ENCODE assay signal across 20 cellular contexts in genomic region chr4:2694691-2695090, GRCh38.
DNase-seq lines count a peak whose midpoint lies in the region; ATAC-seq and TF ChIP-seq lines count a peak whose summit lies in the region.
"Had no signal": no experiment of that assay in that cellular context is flagged by ENCODE, and none has a peak within 500 bp of the region (broad histone marks: within the 10 kb centered on the region; RNA-seq: fewer than 3 reads in every experiment).

No MANE protein-coding gene starts in this region.

- no peak overlapping the region for H3K4me3 ChIP-seq in astrocyte of the spinal cord (ENCODE audit: low read depth, low read length)
- H3K4me3 ChIP-seq: right atrium auricular region had no signal

- H3K27ac Mint-ChIP-seq in activated CD8-positive, alpha-beta memory T cell treated with anti-CD3 and anti-CD28 coated beads, Interleukin-2, amount 10 ng/mL, durations not matched to agents 7 days and 5 days: no peak overlapping the region
- H3K27ac Mint-ChIP-seq: activated CD4-positive, alpha-beta T cell treated with anti-CD3 and anti-CD28 coated beads, Interleukin-2, amount 10 ng/mL, durations not matched to agents 24 days and 14 days; stimulated activated effector memory CD8-positive, alpha-beta T cell treated with anti-CD3 and anti-CD28 coated beads, Interleukin-12 subunit alpha, Interleukin-12 subunit beta, amount 100 ng/mL, for 72 hours had no signal

- H3K9me3 Mint-ChIP-seq in activated CD8-positive, alpha-beta memory T cell treated with anti-CD3 and anti-CD28 coated beads, Interleukin-2, amount 10 ng/mL, durations not matched to agents 7 days and 5 days (ENCODE audit: low read depth): no peaks in the 10 kb centered on the region
- H3K9me3 Mint-ChIP-seq: activated CD4-positive, alpha-beta T cell treated with anti-CD3 and anti-CD28 coated beads, Interleukin-2, amount 10 ng/mL, durations not matched to agents 24 days and 14 days; naive thymus-derived CD4-positive, alpha-beta T cell; stimulated activated effector memory CD8-positive, alpha-beta T cell treated with anti-CD3 and anti-CD28 coated beads, Interleukin-12 subunit alpha, Interleukin-12 subunit beta, amount 100 ng/mL, for 72 hours had no signal

- peak; percentile 94 for DNase-seq in Caki2 (ENCODE audit: low read depth)
- peak; percentile 27 for DNase-seq in M059J (ENCODE audit: low read depth)
- DNase-seq in astrocyte of the spinal cord (ENCODE audit: low read depth, low spot score): peak; percentile 69
- DNase-seq in mesenteric fat pad (ENCODE audit: low spot score): peak; percentile 87
- DNase-seq in activated CD8-positive, alpha-beta memory T cell treated with anti-CD3 and anti-CD28 coated beads, Interleukin-2, amount 10 ng/mL, durations not matched to agents 7 days and 5 days: no peak
- DNase-seq in anterior cingulate cortex (lab: John Stamatoyannopoulos, UW): no peak
- DNase-seq: activated CD4-positive, alpha-beta T cell treated with anti-CD3 and anti-CD28 coated beads, Interleukin-2, amount 10 ng/mL, durations not matched to agents 24 days and 14 days; activated CD8-positive, alpha-beta memory T cell treated with anti-CD3 and anti-CD28 coated beads, Interleukin-2, amount 50 U/mL, for 48 hours; activated gamma-delta T cell; amniotic stem cell; Caco-2; mammary epithelial cell; naive thymus-derived CD4-positive, alpha-beta T cell; NCI-H2029 treated with DMSO at 0.1 percent for 48 hours; NK-92 treated with Interleukin-12 subunit alpha and Interleukin-12 subunit beta, amount 100 ng/mL, for 24 hours; SW 1271 had no signal

- H3K4me3 Mint-ChIP-seq in activated CD8-positive, alpha-beta memory T cell treated with anti-CD3 and anti-CD28 coated beads, Interleukin-2, amount 10 ng/mL, durations not matched to agents 7 days and 5 days: no peak overlapping the region
- H3K4me3 Mint-ChIP-seq: activated CD4-positive, alpha-beta T cell treated with anti-CD3 and anti-CD28 coated beads, Interleukin-2, amount 10 ng/mL, durations not matched to agents 24 days and 14 days; naive thymus-derived CD4-positive, alpha-beta T cell; stimulated activated effector memory CD8-positive, alpha-beta T cell treated with anti-CD3 and anti-CD28 coated beads, Interleukin-12 subunit alpha, Interleukin-12 subunit beta, amount 100 ng/mL, for 72 hours had no signal

- peaks cover 55% of the 10 kb centered on the region for H3K36me3 Mint-ChIP-seq in activated CD8-positive, alpha-beta memory T cell treated with anti-CD3 and anti-CD28 coated beads, Interleukin-2, amount 10 ng/mL, durations not matched to agents 7 days and 5 days

- ATAC-seq in GM21367 (IDR thresholded peaks at IDR 0.05; ENCODE audit: unreplicated experiment) (no peak), HG02973 (IDR thresholded peaks at IDR 0.05; ENCODE audit: unreplicated experiment) (no peak)
- ATAC-seq in activated CD8-positive, alpha-beta memory T cell treated with anti-CD3 and anti-CD28 coated beads, Interleukin-2, amount 10 ng/mL, durations not matched to agents 7 days and 5 days: no peak
- ATAC-seq: naive thymus-derived CD4-positive, alpha-beta T cell; stimulated activated effector memory CD8-positive, alpha-beta T cell treated with anti-CD3 and anti-CD28 coated beads, Interleukin-12 subunit alpha, Interleukin-12 subunit beta, amount 100 ng/mL, for 72 hours had no signal

- no peaks in the 10 kb centered on the region for H3K27me3 Mint-ChIP-seq in activated CD8-positive, alpha-beta memory T cell treated with anti-CD3 and anti-CD28 coated beads, Interleukin-2, amount 10 ng/mL, durations not matched to agents 7 days and 5 days
- H3K27me3 Mint-ChIP-seq: activated CD4-positive, alpha-beta T cell treated with anti-CD3 and anti-CD28 coated beads, Interleukin-2, amount 10 ng/mL, durations not matched to agents 24 days and 14 days; naive thymus-derived CD4-positive, alpha-beta T cell had no signal

- CTCF ChIA-PET in activated CD8-positive, alpha-beta memory T cell treated with anti-CD3 and anti-CD28 coated beads, Interleukin-2, amount 10 ng/mL, durations not matched to agents 7 days and 5 days (lab: Charles Lee): no interaction called here

- peaks cover 18% of the 10 kb centered on the region for H3K4me1 Mint-ChIP-seq in activated CD8-positive, alpha-beta memory T cell treated with anti-CD3 and anti-CD28 coated beads, Interleukin-2, amount 10 ng/mL, durations not matched to agents 7 days and 5 days

- no peak for TF ChIP-seq CTCF in astrocyte of the spinal cord (IDR thresholded peaks at IDR 0.05; ENCODE audit: low read depth, low read length)

- in situ Hi-C loops in Caki2 (cut with HindIII; ENCODE audit: low pct_unique_long_range_greater_than_20kb, low sequenced_read_pairs) (no loop called here), astrocyte of the spinal cord (cut with HindIII; ENCODE audit: low sequenced_read_pairs) (no loop called here)

Comparison
In these comparisons a context has a peak if more than half of its experiments do, and no peak if none do; other contexts are left out.
1. DNase-seq: peak in Caki2 (single experiment), M059J (single experiment), astrocyte of the spinal cord (single experiment) and mesenteric fat pad (single experiment); none in activated CD8-positive, alpha-beta memory T cell treated with anti-CD3 and anti-CD28 coated beads, Interleukin-2, amount 10 ng/mL, durations not matched to agents 7 days and 5 days (single experiment) and anterior cingulate cortex (0 of 58).